Comparison of ENCODE assay signal across 28 cellular contexts in the genomic region with DNA sequence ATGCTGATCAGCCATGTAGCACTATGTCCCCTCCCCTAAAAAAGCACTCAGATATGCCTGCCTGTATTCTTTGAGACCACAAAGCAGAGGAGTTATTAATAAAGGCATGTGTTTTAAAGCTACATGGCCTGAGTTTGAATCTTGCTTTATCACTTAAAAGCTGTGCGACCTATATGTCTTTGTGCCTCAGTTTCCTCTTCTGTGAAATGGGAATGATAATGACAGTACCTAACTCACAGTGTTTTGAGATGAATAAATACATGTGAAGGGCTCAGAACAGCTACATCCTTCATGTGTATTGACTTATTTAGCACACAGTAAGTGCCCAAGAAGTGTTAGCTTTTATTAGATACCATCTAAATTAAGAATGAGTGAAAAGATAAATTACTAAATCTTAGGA.
"Had no signal": no experiment of that assay in that cellular context is flagged by ENCODE, and none has a peak within 500 bp of the region (broad histone marks: within the 10 kb centered on the region; RNA-seq: fewer than 3 reads in every experiment).

No MANE protein-coding gene starts in this region.

- H3K4me1 ChIP-seq: colonic mucosa, esophagus squamous epithelium, foreskin keratinocyte, gastrocnemius medialis, gastroesophageal sphincter, heart left ventricle, heart right ventricle had no signal

- H3K27ac ChIP-seq: colonic mucosa, coronary artery, dorsolateral prefrontal cortex, epithelial cell of prostate, esophagus muscularis mucosa, esophagus squamous epithelium, foreskin keratinocyte, gastrocnemius medialis, gastroesophageal sphincter, heart left ventricle, heart right ventricle had no signal

- FAIRE-seq: colon, endometrium, endothelial cell of umbilical vein, frontal cortex had no signal

- H3K9me3 ChIP-seq: colonic mucosa, esophagus muscularis mucosa, esophagus squamous epithelium, gastrocnemius medialis, gastroesophageal sphincter, heart left ventricle, heart right ventricle had no signal

- H3K4me3 ChIP-seq: colonic mucosa, coronary artery, dorsolateral prefrontal cortex, esophagus muscularis mucosa, esophagus squamous epithelium, gastrocnemius medialis, gastroesophageal sphincter, heart left ventricle, heart right ventricle had no signal

- DNase-seq: colonic mucosa; cortex of kidney; dermis blood vessel endothelial cell; dorsolateral prefrontal cortex; effector CD4-positive, alpha-beta T cell; effector CD8-positive, alpha-beta T cell; effector memory CD4-positive, alpha-beta T cell; effector memory CD8-positive, alpha-beta T cell; endodermal cell; erythroblast; esophagus squamous epithelium; foreskin fibroblast; foreskin keratinocyte; foreskin melanocyte; gastrocnemius medialis; glutamatergic neuron; head of caudate nucleus; heart left ventricle; heart right ventricle had no signal

- ATAC-seq: effector memory CD8-positive, alpha-beta T cell; esophagus mucosa; foreskin keratinocyte; gastrocnemius medialis; gastroesophageal sphincter; heart left ventricle; heart right ventricle had no signal

- H3K27me3 ChIP-seq: colonic mucosa, dorsolateral prefrontal cortex, esophagus muscularis mucosa, esophagus squamous epithelium, foreskin keratinocyte, gastrocnemius medialis, gastroesophageal sphincter, heart left ventricle, heart right ventricle had no signal

- H3K36me3 ChIP-seq: colonic mucosa had no signal
